15 cellular contexts compared by ENCODE assay signal in genomic region chr15:65930134-65930533, GRCh38.
A peak's percentile ranks its signal among the peaks of the same experiment; 100 is the strongest.
DNase-seq lines count a peak whose midpoint lies in the region.
"Had no signal": no experiment of that assay in that cellular context is flagged by ENCODE, and none has a peak within 500 bp of the region (broad histone marks: within the 10 kb centered on the region; RNA-seq: fewer than 3 reads in every experiment).

No MANE protein-coding gene starts in this region.

- H2BK120ac ChIP-seq in neuronal stem cell (ENCODE audit: low read depth, low read length), result no peak overlapping the region

- no CpG with 5 or more reads among the region's 6 CpGs for WGBS in neuronal stem cell (ENCODE audit: extremely low coverage in 2 of 2, insufficient read length in 2 of 2, insufficient replicate concordance in 1 of 2), 2 donors

- no peak overlapping the region for H3K4ac ChIP-seq in neuronal stem cell (ENCODE audit: low read length)

- no peaks in the 10 kb centered on the region for H3K9me3 ChIP-seq in neuronal stem cell (replicated peaks in 1 of 2; ENCODE audit: control insufficient read depth in 2 of 2, insufficient read depth in 1 of 2, low read depth in 1 of 2, low read length in 2 of 2)
- H3K9me3 ChIP-seq: A549; BLaER1 treated with 17β-estradiol and CSF1 and Interleukin-3, amounts not matched to agents 10 nM and 100 nM had no signal

- no peak overlapping the region for H3K18ac ChIP-seq in neuronal stem cell (ENCODE audit: low read length)

- no peak overlapping the region for H3K9ac ChIP-seq in neuronal stem cell (ENCODE audit: low read depth, low read length, poor library complexity)
- H3K9ac ChIP-seq: BLaER1 treated with 17β-estradiol and CSF1 and Interleukin-3, amounts not matched to agents 10 nM and 100 nM had no signal

- no peak overlapping the region for H2BK5ac ChIP-seq in neuronal stem cell (ENCODE audit: low read length)

- H3K14ac ChIP-seq in neuronal stem cell (ENCODE audit: low read length), result no peak overlapping the region

- no peaks in the 10 kb centered on the region for H3K79me1 ChIP-seq in neuronal stem cell (ENCODE audit: low read depth, low read length)

- H3K36me3 ChIP-seq in neuronal stem cell (replicated peaks in 1 of 2; ENCODE audit: control insufficient read depth in 2 of 2, insufficient read depth in 2 of 2, low read length in 2 of 2), result no peaks in the 10 kb centered on the region
- H3K36me3 ChIP-seq: BLaER1 treated with 17β-estradiol and CSF1 and Interleukin-3, amounts not matched to agents 10 nM and 100 nM had no signal

- H3K4me2 ChIP-seq in neuronal stem cell (ENCODE audit: insufficient read depth, low read length, poor library complexity, severe bottlenecking), result no peak overlapping the region
- H3K4me2 ChIP-seq: A549; BLaER1 treated with 17β-estradiol and CSF1 and Interleukin-3, amounts not matched to agents 10 nM and 100 nM had no signal

- H4K8ac ChIP-seq in neuronal stem cell (ENCODE audit: low read depth, low read length), result no peak overlapping the region

- H2BK12ac ChIP-seq in neuronal stem cell (ENCODE audit: low read length), result peak overlapping the region; percentile 51

- DNase-seq in NCI-H2107 treated with DMSO at 0.1 percent for 48 hours (lab: John Stamatoyannopoulos, UW; ENCODE audit: unreplicated experiment) (peak; percentile 84), NCI-H2107 (lab: John Stamatoyannopoulos, UW) (no peak), NCI-H146 treated with DMSO at 0.1 percent for 48 hours (lab: John Stamatoyannopoulos, UW; ENCODE audit: unreplicated experiment) (peak; percentile 82), NCI-H510A treated with DMSO at 0.1 percent for 48 hours (lab: John Stamatoyannopoulos, UW) (peak; percentile 22), neuronal stem cell (ENCODE audit: low spot score) (no peak), NCI-H526 (lab: John Stamatoyannopoulos, UW) (no peak), amniotic stem cell (lab: John Stamatoyannopoulos, UW) (no peak), NCI-H82 treated with DMSO at 0.1 percent for 48 hours (lab: John Stamatoyannopoulos, UW; ENCODE audit: unreplicated experiment) (no peak)
- DNase-seq: DMS 273 treated with DMSO at 0.1 percent for 48 hours, NCI-H1694, NCI-H82, T-helper 9 cell had no signal

- H3K23ac ChIP-seq in neuronal stem cell (ENCODE audit: low read depth, low read length, poor library complexity), result no peak overlapping the region

- H2AFZ ChIP-seq in neuronal stem cell (ENCODE audit: low read length), result no peak overlapping the region

- H4K91ac ChIP-seq in neuronal stem cell (ENCODE audit: low read depth, low read length, poor library complexity), result no peak overlapping the region

- H2BK15ac ChIP-seq in neuronal stem cell (ENCODE audit: low read length), result no peak overlapping the region

- H3K4me1 ChIP-seq in neuronal stem cell (ENCODE audit: control insufficient read depth in 2 of 2, insufficient read depth in 1 of 2, low read depth in 1 of 2, low read length in 2 of 2), result no peaks in the 10 kb centered on the region
- H3K4me1 ChIP-seq: A549; BLaER1 treated with 17β-estradiol and CSF1 and Interleukin-3, amounts not matched to agents 10 nM and 100 nM had no signal

- H2AK5ac ChIP-seq in neuronal stem cell (ENCODE audit: low read depth, low read length), result peak overlapping the region; percentile 26

- H3K27ac ChIP-seq in neuronal stem cell (replicated peaks; ENCODE audit: low read length), result no peak overlapping the region
- H3K27ac ChIP-seq: A549; BLaER1 treated with 17β-estradiol and CSF1 and Interleukin-3, amounts not matched to agents 10 nM and 100 nM; HL-60 had no signal

- no peak overlapping the region for H3K4me3 ChIP-seq in neuronal stem cell (ENCODE audit: low read length in 2 of 2)
- H3K4me3 ChIP-seq: A549; BLaER1 treated with 17β-estradiol and CSF1 and Interleukin-3, amounts not matched to agents 10 nM and 100 nM had no signal

- no peaks in the 10 kb centered on the region for H3K27me3 ChIP-seq in neuronal stem cell (ENCODE audit: control insufficient read depth in 3 of 3, insufficient read depth in 3 of 3, low read depth in 1 of 3, low read length in 3 of 3)
- H3K27me3 ChIP-seq: BLaER1 treated with 17β-estradiol and CSF1 and Interleukin-3, amounts not matched to agents 10 nM and 100 nM had no signal

Comparison
In these comparisons a context has a peak if more than half of its experiments do, and no peak if none do; other contexts are left out.
1. DNase-seq: peak in NCI-H2107 treated with DMSO at 0.1 percent for 48 hours (single experiment), NCI-H146 treated with DMSO at 0.1 percent for 48 hours (single experiment) and NCI-H510A treated with DMSO at 0.1 percent for 48 hours (single experiment); none in NCI-H2107 (single experiment), neuronal stem cell (single experiment), NCI-H526 (0 of 2), amniotic stem cell (single experiment) and NCI-H82 treated with DMSO at 0.1 percent for 48 hours (single experiment).